Comparison of ENCODE assay signal across 7 cellular contexts in the genomic region with DNA sequence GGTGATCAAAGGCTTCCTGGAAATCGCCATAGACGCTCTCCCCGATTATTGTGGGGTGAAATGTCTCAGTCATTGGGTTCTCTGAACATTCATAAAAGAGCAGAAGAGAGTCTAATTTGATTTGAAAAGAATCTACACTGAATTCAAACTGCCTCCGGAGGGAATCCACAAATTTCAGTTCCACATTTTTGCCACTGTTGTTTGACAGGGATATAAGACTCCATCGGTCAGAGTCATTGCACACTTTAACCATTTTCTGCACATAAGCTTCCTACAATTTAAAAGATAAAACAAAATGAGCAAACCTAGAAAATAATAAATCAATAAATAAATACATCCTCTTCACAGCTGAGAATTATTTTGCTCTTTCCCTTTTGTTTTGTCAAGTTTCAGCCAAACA. TPM values are rescaled to one million over a fixed set of nuclear protein-coding genes. Genes with fewer than 3 reads are reported as not detected.
DNase-seq lines count a peak whose midpoint lies in the region; ATAC-seq and TF ChIP-seq lines count a peak whose summit lies in the region.

No MANE protein-coding gene starts in this region.

- H3K4me3 Mint-ChIP-seq in HFFc6, result peak overlapping the region; percentile 94
- H3K4me3 Mint-ChIP-seq in activated naive CD8-positive, alpha-beta T cell treated with anti-CD3 and anti-CD28 coated beads for 36 hours, result peak overlapping the region; percentile 90
- H3K4me3 Mint-ChIP-seq in stimulated activated naive CD8-positive, alpha-beta T cell treated with anti-CD3 and anti-CD28 coated beads, Interleukin-15, amount 100 ng/mL, for 72 hours, result peak overlapping the region; percentile 44 to 93

- H3K4me1 Mint-ChIP-seq in HFFc6 (ENCODE audit: low read depth), result peaks cover 56% of the 10 kb centered on the region
- H3K4me1 Mint-ChIP-seq in activated naive CD8-positive, alpha-beta T cell treated with anti-CD3 and anti-CD28 coated beads for 36 hours, result peaks cover 41% of the 10 kb centered on the region
- H3K4me1 Mint-ChIP-seq in stimulated activated naive CD8-positive, alpha-beta T cell treated with anti-CD3 and anti-CD28 coated beads, Interleukin-15, amount 100 ng/mL, for 72 hours, result peaks cover 34% of the 10 kb centered on the region

- H3K27ac ChIP-seq in right lobe of liver, result peak overlapping the region; percentile 97 to 100 (median 99)

- DNase-seq in HFFc6 (no peak), right lobe of liver (no peak), T-helper 1 cell (no peak)
- DNase-seq in activated naive CD8-positive, alpha-beta T cell treated with anti-CD3 and anti-CD28 coated beads for 36 hours, result no peak
- DNase-seq in stimulated activated naive CD8-positive, alpha-beta T cell treated with anti-CD3 and anti-CD28 coated beads, Interleukin-15, amount 100 ng/mL, for 72 hours, result no peak
- DNase-seq in stimulated activated CD4-positive, alpha-beta T cell treated with anti-CD3 and anti-CD28 coated beads, Interleukin-2, amount 100 ng/mL, for 24 hours, result no peak

- no peaks in the 10 kb centered on the region for H3K9me3 ChIP-seq in right lobe of liver

- no peaks in the 10 kb centered on the region for H3K9me3 Mint-ChIP-seq in HFFc6
- no peaks in the 10 kb centered on the region for H3K9me3 Mint-ChIP-seq in activated naive CD8-positive, alpha-beta T cell treated with anti-CD3 and anti-CD28 coated beads for 36 hours
- H3K9me3 Mint-ChIP-seq in stimulated activated naive CD8-positive, alpha-beta T cell treated with anti-CD3 and anti-CD28 coated beads, Interleukin-15, amount 100 ng/mL, for 72 hours, result no peaks in the 10 kb centered on the region

- TF ChIP-seq CTCF in HFFc6 (IDR thresholded peaks at IDR 0.05), result no peak
- no peak for TF ChIP-seq CTCF in right lobe of liver (IDR thresholded peaks at IDR 0.05)

- peaks cover 0 to 3% (median 0%) of the 10 kb centered on the region in 4 donors for H3K36me3 ChIP-seq in right lobe of liver

- no peaks in the 10 kb centered on the region for H3K27me3 ChIP-seq in right lobe of liver

- TF ChIP-seq POLR2A in right lobe of liver (IDR thresholded peaks at IDR 0.05), result no peak

- peak overlapping the region; percentile 97 for H3K27ac Mint-ChIP-seq in HFFc6
- H3K27ac Mint-ChIP-seq in activated naive CD8-positive, alpha-beta T cell treated with anti-CD3 and anti-CD28 coated beads for 36 hours, result no peak overlapping the region
- no peak overlapping the region for H3K27ac Mint-ChIP-seq in stimulated activated naive CD8-positive, alpha-beta T cell treated with anti-CD3 and anti-CD28 coated beads, Interleukin-15, amount 100 ng/mL, for 72 hours

- WGBS in right lobe of liver (ENCODE audit: insufficient coverage, low coverage, low lambda C conversion rate, missing lambda C conversion rate), result 3% methylated on average over 5 of the region's 5 CpGs

- ATAC-seq in right lobe of liver (no peak), GM21528 (IDR thresholded peaks at IDR 0.05; ENCODE audit: low FRiP score, unreplicated experiment) (no peak)
- no peak for ATAC-seq in stimulated activated naive CD8-positive, alpha-beta T cell treated with anti-CD3 and anti-CD28 coated beads, Interleukin-15, amount 100 ng/mL, for 72 hours

- peak overlapping the region; percentile 72 to 79 (median 76) for H3K4me3 ChIP-seq in right lobe of liver

- H3K27me3 Mint-ChIP-seq in HFFc6 (ENCODE audit: insufficient read depth), result no peaks in the 10 kb centered on the region; the same call in 1 of the 2 replicates
- H3K27me3 Mint-ChIP-seq in activated naive CD8-positive, alpha-beta T cell treated with anti-CD3 and anti-CD28 coated beads for 36 hours, result peaks cover 6% of the 10 kb centered on the region
- peaks cover 21% of the 10 kb centered on the region for H3K27me3 Mint-ChIP-seq in stimulated activated naive CD8-positive, alpha-beta T cell treated with anti-CD3 and anti-CD28 coated beads, Interleukin-15, amount 100 ng/mL, for 72 hours

- H3K4me1 ChIP-seq in right lobe of liver, result peaks cover 0 to 26% (median 10%) of the 10 kb centered on the region in 4 donors

- H3K36me3 Mint-ChIP-seq in HFFc6 (ENCODE audit: low read depth), result peaks cover 61% of the 10 kb centered on the region
- peaks cover 6% of the 10 kb centered on the region for H3K36me3 Mint-ChIP-seq in activated naive CD8-positive, alpha-beta T cell treated with anti-CD3 and anti-CD28 coated beads for 36 hours

- intact Hi-C loops in right lobe of liver (cut with DNase I), result no loop called here

RNA-seq across cellular contexts. Expression of a gene that starts 2.3 kb away (rescaled TPM):
- 10 to 100 TPM; 52.7 to 67.2 (median 62.0) TPM for total RNA-seq in HFFc6 (2021; fragmentation: NEBNext Ultra II Directional; extraction: Animal tissue kit (Norgen Biotek cat#: 25700))
- under 1 TPM; 0.76 to 0.94 TPM for total RNA-seq in activated naive CD8-positive, alpha-beta T cell treated with anti-CD3 and anti-CD28 coated beads for 36 hours
- 10 to 100 TPM in 2 of 6 experiments, 1 to 10 TPM in 4; 7.7 to 16.9 (median 9.1) TPM for total RNA-seq in right lobe of liver

Comparison
In these comparisons a context has a peak if more than half of its experiments do, and no peak if none do; other contexts are left out.
1. RNA of a gene that starts 2.3 kb away (total RNA-seq): 52.7 to 67.2 TPM in HFFc6 and 7.7 to 16.9 TPM in right lobe of liver; 0.76 to 0.94 TPM in activated naive CD8-positive, alpha-beta T cell treated with anti-CD3 and anti-CD28 coated beads for 36 hours; every median in the first group is over 4 times any median in the second.
2. Peak in every context shown above with its lines, with median percentiles within 50 percentile points of each other: H3K4me3 Mint-ChIP-seq.